ENCODE assay signal across 8 cellular contexts in the genomic region with DNA sequence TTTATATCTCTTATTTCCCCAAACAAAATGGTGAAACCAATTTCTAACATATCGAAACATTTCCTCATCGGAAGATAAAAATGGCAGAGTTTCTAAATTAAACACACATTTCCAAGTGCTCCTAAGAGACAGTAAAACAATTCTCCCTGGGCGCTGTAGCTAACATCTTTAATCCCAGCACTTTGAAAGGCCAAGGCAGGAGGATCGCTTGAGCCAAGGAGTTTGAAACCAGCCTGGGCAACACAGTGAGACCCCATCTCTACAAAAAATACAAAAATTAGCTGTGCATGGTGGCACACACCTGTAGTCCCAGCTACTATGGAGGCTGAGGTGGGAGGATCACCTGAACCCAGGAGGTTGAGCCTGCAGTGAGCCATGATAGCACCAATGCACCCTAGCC. TPM values are rescaled to one million over a fixed set of nuclear protein-coding genes. Genes with fewer than 3 reads are reported as not detected.
DNase-seq lines count a peak whose midpoint lies in the region; ATAC-seq, FAIRE-seq and TF ChIP-seq lines count a peak whose summit lies in the region.
"Not testable (repeated sequence)": the region's sequence is repeated elsewhere in the genome, so short reads cannot be mapped to it uniquely, and the experiment has no call there.

No MANE protein-coding gene starts in this region.

- TF ChIP-seq POLR2A in K562 (conservative IDR thresholded peaks at IDR 0.05): not testable (repeated sequence)

- in situ Hi-C loops in K562 (cut with MboI): not testable (repeated sequence)

- not testable (repeated sequence) for BruUV-seq in K562 (replicated peaks; lab: Mats Ljungman, UMichigan)

- peak overlapping the region in 1 of 4 donors; percentile 35 for H3K4me3 Mint-ChIP-seq in CD4-positive, CD25-positive, alpha-beta regulatory T cell
- H3K4me3 Mint-ChIP-seq in CD4-positive, alpha-beta memory T cell; T-cell; activated CD4-positive, alpha-beta memory T cell treated with anti-CD3 and anti-CD28 coated beads for 36 hours; activated naive CD4-positive, alpha-beta T cell treated with anti-CD3 and anti-CD28 coated beads for 36 hours; naive thymus-derived CD4-positive, alpha-beta T cell; stimulated activated naive CD8-positive, alpha-beta T cell treated with anti-CD3 and anti-CD28 coated beads, Interleukin-15, Interleukin-2, amounts not matched to agents 100 ng/mL and 50 ng/mL, for 24 hours: not testable (repeated sequence)

- not testable (repeated sequence) for ATAC-seq in CD4-positive, CD25-positive, alpha-beta regulatory T cell (ENCODE audit: low read depth in 2 of 2); T-cell (replicated peaks in 1 of 4); K562; naive thymus-derived CD4-positive, alpha-beta T cell

- intact Hi-C loops in CD4-positive, alpha-beta memory T cell (cut with micrococcal nuclease): loop anchor here (2.0 to 5.0 kb wide), 3 partner anchors 15 to 52 kb away; no protein-coding TSS in a partner anchor
- intact Hi-C loops in activated CD4-positive, alpha-beta memory T cell treated with anti-CD3 and anti-CD28 coated beads for 36 hours (cut with micrococcal nuclease): loop anchor here (5.0 kb wide), 2 partner anchors 42 to 182 kb away; no protein-coding TSS in a partner anchor
- intact Hi-C loops in activated naive CD4-positive, alpha-beta T cell treated with anti-CD3 and anti-CD28 coated beads for 36 hours (cut with micrococcal nuclease): loop anchor here (2.0 kb wide), 1 partner anchor 53 kb away; no protein-coding TSS in a partner anchor
- intact Hi-C loops in K562 (cut with micrococcal nuclease): loop anchor here (10.0 kb wide), 1 partner anchor 65 kb away; no protein-coding TSS in a partner anchor
- intact Hi-C loops in naive thymus-derived CD4-positive, alpha-beta T cell (cut with micrococcal nuclease): loop anchor here in 1 of 2 donors (2.0 to 5.0 kb wide), 2 partner anchors 42 to 65 kb away; no protein-coding TSS in a partner anchor

- not testable (repeated sequence) for H3K9me3 ChIP-seq in CD4-positive, CD25-positive, alpha-beta regulatory T cell (ENCODE audit: control insufficient read depth in 2 of 2, low read length in 2 of 2); CD4-positive, alpha-beta memory T cell (ENCODE audit: control insufficient read depth in 1 of 2, low read length in 2 of 2); K562 (replicated peaks; ENCODE audit: control insufficient read depth, insufficient read depth, low read depth, low read length); naive thymus-derived CD4-positive, alpha-beta T cell (ENCODE audit: control insufficient read depth in 2 of 3, low read length in 3 of 3)

- FAIRE-seq in K562 (lab: Jason Lieb, UNC): not testable (repeated sequence)

- peaks cover 47 to 87% (median 71%) of the 10 kb centered on the region in 4 donors for H3K4me1 Mint-ChIP-seq in CD4-positive, CD25-positive, alpha-beta regulatory T cell
- H3K4me1 Mint-ChIP-seq in CD4-positive, alpha-beta memory T cell: peaks cover 64 to 85% (median 72%) of the 10 kb centered on the region in 4 donors
- H3K4me1 Mint-ChIP-seq in T-cell: peaks cover 84 to 88% (median 85%) of the 10 kb centered on the region in 3 donors
- peaks cover 79% of the 10 kb centered on the region for H3K4me1 Mint-ChIP-seq in activated CD4-positive, alpha-beta memory T cell treated with anti-CD3 and anti-CD28 coated beads for 36 hours (ENCODE audit: low read depth)
- H3K4me1 Mint-ChIP-seq in activated naive CD4-positive, alpha-beta T cell treated with anti-CD3 and anti-CD28 coated beads for 36 hours (ENCODE audit: low read depth): peaks cover 80% of the 10 kb centered on the region
- peaks cover 59 to 96% (median 73%) of the 10 kb centered on the region in 7 donors for H3K4me1 Mint-ChIP-seq in naive thymus-derived CD4-positive, alpha-beta T cell
- peaks cover 87% of the 10 kb centered on the region for H3K4me1 Mint-ChIP-seq in stimulated activated naive CD8-positive, alpha-beta T cell treated with anti-CD3 and anti-CD28 coated beads, Interleukin-15, Interleukin-2, amounts not matched to agents 100 ng/mL and 50 ng/mL, for 24 hours (ENCODE audit: low read depth)

- H4K20me1 ChIP-seq in K562 (replicated peaks; ENCODE audit: control insufficient read depth, insufficient read depth, low read length): not testable (repeated sequence)

- H2AFZ ChIP-seq in K562 (ENCODE audit: low read depth, low read length): not testable (repeated sequence)

- not testable (repeated sequence) for H3K27me3 ChIP-seq in CD4-positive, CD25-positive, alpha-beta regulatory T cell (ENCODE audit: control insufficient read depth, insufficient read depth, low read length); CD4-positive, alpha-beta memory T cell (ENCODE audit: insufficient read depth, low read length); K562 (ENCODE audit: control insufficient read depth in 2 of 2, insufficient read depth in 2 of 2, low read length in 2 of 2); naive thymus-derived CD4-positive, alpha-beta T cell (ENCODE audit: control insufficient read depth in 2 of 2, insufficient read depth in 2 of 2, low read length in 2 of 2)

- H3K9me1 ChIP-seq in K562 (ENCODE audit: control insufficient read depth, insufficient read depth, low read length): not testable (repeated sequence)

- not testable (repeated sequence) for H3K9ac ChIP-seq in K562 (ENCODE audit: insufficient read depth in 1 of 2, low read depth in 2 of 2, low read length in 2 of 2)

- H3K79me2 ChIP-seq in K562 (ENCODE audit: control insufficient read depth, insufficient read depth, low read length): peaks cover 98% of the 10 kb centered on the region

- 100% methylated on average over 4 of the region's 4 CpGs for WGBS in K562 (ENCODE audit: insufficient coverage, low coverage, missing lambda C conversion rate)

- DNase-seq in CD4-positive, CD25-positive, alpha-beta regulatory T cell; CD4-positive, alpha-beta memory T cell; T-cell; activated CD4-positive, alpha-beta memory T cell treated with anti-CD3 and anti-CD28 coated beads for 36 hours; activated naive CD4-positive, alpha-beta T cell treated with anti-CD3 and anti-CD28 coated beads for 36 hours; K562 (ENCODE audit: extremely low read depth in 1 of 4, low spot score in 3 of 4); naive thymus-derived CD4-positive, alpha-beta T cell: not testable (repeated sequence)

- peak overlapping the region in 1 of 3 donors; percentile 52 for H3K27ac Mint-ChIP-seq in CD4-positive, CD25-positive, alpha-beta regulatory T cell
- H3K27ac Mint-ChIP-seq in CD4-positive, alpha-beta memory T cell: peak overlapping the region in 5 of 7 donors; percentile 15 to 57 (median 35)
- H3K27ac Mint-ChIP-seq in T-cell: peak overlapping the region; percentile 55 to 80
- peak overlapping the region; percentile 42 for H3K27ac Mint-ChIP-seq in activated CD4-positive, alpha-beta memory T cell treated with anti-CD3 and anti-CD28 coated beads for 36 hours
- H3K27ac Mint-ChIP-seq in activated naive CD4-positive, alpha-beta T cell treated with anti-CD3 and anti-CD28 coated beads for 36 hours: peak overlapping the region; percentile 81
- H3K27ac Mint-ChIP-seq in naive thymus-derived CD4-positive, alpha-beta T cell: peak overlapping the region in 7 of 9 donors; percentile 41 to 98 (median 80)
- peak overlapping the region; percentile 57 for H3K27ac Mint-ChIP-seq in stimulated activated naive CD8-positive, alpha-beta T cell treated with anti-CD3 and anti-CD28 coated beads, Interleukin-15, Interleukin-2, amounts not matched to agents 100 ng/mL and 50 ng/mL, for 24 hours

- H3K36me3 Mint-ChIP-seq in CD4-positive, CD25-positive, alpha-beta regulatory T cell: not testable (repeated sequence)
- H3K36me3 Mint-ChIP-seq in CD4-positive, alpha-beta memory T cell: peaks cover 4 to 11% of the 10 kb centered on the region in 2 donors
- peaks cover 13% of the 10 kb centered on the region for H3K36me3 Mint-ChIP-seq in T-cell
- H3K36me3 Mint-ChIP-seq in activated CD4-positive, alpha-beta memory T cell treated with anti-CD3 and anti-CD28 coated beads for 36 hours: peaks cover 16% of the 10 kb centered on the region
- peaks cover 14% of the 10 kb centered on the region for H3K36me3 Mint-ChIP-seq in activated naive CD4-positive, alpha-beta T cell treated with anti-CD3 and anti-CD28 coated beads for 36 hours (ENCODE audit: low read depth)
- peaks cover 6 to 40% (median 20%) of the 10 kb centered on the region in 5 donors for H3K36me3 Mint-ChIP-seq in naive thymus-derived CD4-positive, alpha-beta T cell
- H3K36me3 Mint-ChIP-seq in stimulated activated naive CD8-positive, alpha-beta T cell treated with anti-CD3 and anti-CD28 coated beads, Interleukin-15, Interleukin-2, amounts not matched to agents 100 ng/mL and 50 ng/mL, for 24 hours (ENCODE audit: low read depth): peaks cover 18% of the 10 kb centered on the region

- H3K9me3 Mint-ChIP-seq in CD4-positive, CD25-positive, alpha-beta regulatory T cell; CD4-positive, alpha-beta memory T cell; activated naive CD4-positive, alpha-beta T cell treated with anti-CD3 and anti-CD28 coated beads for 36 hours; stimulated activated naive CD8-positive, alpha-beta T cell treated with anti-CD3 and anti-CD28 coated beads, Interleukin-15, Interleukin-2, amounts not matched to agents 100 ng/mL and 50 ng/mL, for 24 hours: not testable (repeated sequence)
- peaks cover 0 to 10% (median 2%) of the 10 kb centered on the region in 3 donors for H3K9me3 Mint-ChIP-seq in T-cell
- H3K9me3 Mint-ChIP-seq in activated CD4-positive, alpha-beta memory T cell treated with anti-CD3 and anti-CD28 coated beads for 36 hours: peaks cover 13% of the 10 kb centered on the region
- peaks cover 0 to 37% (median 9%) of the 10 kb centered on the region in 11 donors for H3K9me3 Mint-ChIP-seq in naive thymus-derived CD4-positive, alpha-beta T cell

- not testable (repeated sequence) for TF ChIP-seq EP300 in K562 (IDR thresholded peaks at IDR 0.05; ENCODE audit: low read length)

- not testable (repeated sequence) for H3K4me3 ChIP-seq in CD4-positive, CD25-positive, alpha-beta regulatory T cell (ENCODE audit: low read depth, low read length); CD4-positive, alpha-beta memory T cell (ENCODE audit: low read length in 2 of 2); K562; naive thymus-derived CD4-positive, alpha-beta T cell (ENCODE audit: low read length)

- not testable (repeated sequence) for H3K4me2 ChIP-seq in K562 (ENCODE audit: insufficient read depth, low read length)

- CTCF ChIA-PET in CD4-positive, alpha-beta memory T cell (lab: Charles Lee; ENCODE audit: partially characterized antibody): interaction anchor here (1.3 to 4.8 kb wide), 5 partner anchors 11 to 164 kb away, joined by 3 to 36 read pairs (median 6); a partner anchor contains a TSS
- CTCF ChIA-PET in T-cell (lab: Charles Lee): interaction anchor here (0.6 to 0.7 kb wide), 5 partner anchors 17 to 137 kb away, joined by 3 to 5 read pairs (median 3); no protein-coding TSS in a partner anchor
- CTCF ChIA-PET in activated CD4-positive, alpha-beta memory T cell treated with anti-CD3 and anti-CD28 coated beads for 36 hours (lab: Charles Lee): interaction anchor here (2.2 kb wide), 1 partner anchor 20 kb away, joined by 7 read pairs; a partner anchor contains a TSS
- CTCF ChIA-PET in activated naive CD4-positive, alpha-beta T cell treated with anti-CD3 and anti-CD28 coated beads for 36 hours (lab: Charles Lee): interaction anchor here (1.2 to 1.7 kb wide), 2 partner anchors 13 to 19 kb away, joined by 4 to 8 read pairs; no protein-coding TSS in a partner anchor
- CTCF ChIA-PET in K562 (lab: Yijun Ruan, JAX; ENCODE audit: low intra/inter-chr PET ratio); naive thymus-derived CD4-positive, alpha-beta T cell (lab: Charles Lee): not testable (repeated sequence)

- H3K27ac ChIP-seq in CD4-positive, CD25-positive, alpha-beta regulatory T cell (ENCODE audit: insufficient read depth, low read length, poor library complexity, severe bottlenecking): peak overlapping the region; percentile 41
- not testable (repeated sequence) for H3K27ac ChIP-seq in CD4-positive, alpha-beta memory T cell (ENCODE audit: low read depth, low read length); K562 (ENCODE audit: extremely low read depth, low read depth, low read length)
- peak overlapping the region; percentile 72 for H3K27ac ChIP-seq in naive thymus-derived CD4-positive, alpha-beta T cell (ENCODE audit: low read depth, low read length)

- TF ChIP-seq RAD21 in K562 (CRISPR knock-in tag; conservative IDR thresholded peaks at IDR 0.05 in 1 of 2, IDR thresholded peaks at IDR 0.05 in 1 of 2): not testable (repeated sequence)

- POLR2A ChIA-PET in CD4-positive, alpha-beta memory T cell (lab: Charles Lee; ENCODE audit: partially characterized antibody): interaction anchor here (4.9 kb wide), 1 partner anchor 20 kb away, joined by 81 read pairs; a partner anchor contains a TSS
- POLR2A ChIA-PET in T-cell (lab: Charles Lee) (interaction anchor here (0.6 to 1.3 kb wide), 5 partner anchors 18 to 54 kb away, joined by 3 to 7 read pairs (median 3); a partner anchor contains a TSS), K562 (lab: Yijun Ruan, JAX) (interaction anchor here (1.2 to 2.8 kb wide), 3 partner anchors 10 to 21 kb away, joined by 3 to 16 read pairs (median 3); no protein-coding TSS in a partner anchor)
- POLR2A ChIA-PET in activated CD4-positive, alpha-beta memory T cell treated with anti-CD3 and anti-CD28 coated beads for 36 hours (lab: Charles Lee): interaction anchor here (2.7 kb wide), 1 partner anchor 20 kb away, joined by 18 read pairs; a partner anchor contains a TSS
- POLR2A ChIA-PET in naive thymus-derived CD4-positive, alpha-beta T cell (lab: Charles Lee): interaction anchor here (0.8 to 7.5 kb wide), 4 partner anchors 9 to 19 kb away, joined by 4 to 89 read pairs (median 7); a partner anchor contains a TSS

- H3K27me3 Mint-ChIP-seq in CD4-positive, CD25-positive, alpha-beta regulatory T cell; CD4-positive, alpha-beta memory T cell; T-cell; activated CD4-positive, alpha-beta memory T cell treated with anti-CD3 and anti-CD28 coated beads for 36 hours; activated naive CD4-positive, alpha-beta T cell treated with anti-CD3 and anti-CD28 coated beads for 36 hours (ENCODE audit: low read depth); naive thymus-derived CD4-positive, alpha-beta T cell; stimulated activated naive CD8-positive, alpha-beta T cell treated with anti-CD3 and anti-CD28 coated beads, Interleukin-15, Interleukin-2, amounts not matched to agents 100 ng/mL and 50 ng/mL, for 24 hours: not testable (repeated sequence)

- TF ChIP-seq CTCF in K562 (IDR thresholded peaks at IDR 0.05 in 2 of 3, conservative IDR thresholded peaks at IDR 0.05 in 1 of 3; ENCODE audit: insufficient read depth in 2 of 3, low read depth in 1 of 3, low read length in 3 of 3): not testable (repeated sequence)

- not testable (repeated sequence) for H3K36me3 ChIP-seq in CD4-positive, CD25-positive, alpha-beta regulatory T cell (ENCODE audit: control insufficient read depth, insufficient read depth, low read length); CD4-positive, alpha-beta memory T cell (ENCODE audit: insufficient read depth, low read length); K562 (ENCODE audit: control insufficient read depth, insufficient read depth, low read length); naive thymus-derived CD4-positive, alpha-beta T cell (ENCODE audit: control insufficient read depth in 2 of 3, insufficient read depth in 3 of 3, low read length in 3 of 3)

- peaks cover 53% of the 10 kb centered on the region for H3K4me1 ChIP-seq in CD4-positive, CD25-positive, alpha-beta regulatory T cell (ENCODE audit: control insufficient read depth, insufficient read depth, low read length, poor library complexity, severe bottlenecking)
- H3K4me1 ChIP-seq in CD4-positive, alpha-beta memory T cell (ENCODE audit: insufficient read depth, low read length): peaks cover 88% of the 10 kb centered on the region
- peaks cover 12 to 31% of the 10 kb centered on the region in 2 experiments for H3K4me1 ChIP-seq in K562 (replicated peaks in 1 of 2; ENCODE audit: control insufficient read depth in 2 of 2, insufficient read depth in 2 of 2, low read length in 2 of 2)
- H3K4me1 ChIP-seq in naive thymus-derived CD4-positive, alpha-beta T cell (ENCODE audit: control insufficient read depth in 2 of 2, insufficient read depth in 2 of 2, low read length in 2 of 2): peaks cover 59% of the 10 kb centered on the region in 2 donors

RNA-seq across cellular contexts. Expression of a gene that starts 20.5 kb away (rescaled TPM):
- 120 TPM for total RNA-seq in CD4-positive, CD25-positive, alpha-beta regulatory T cell
- polyA plus RNA-seq in CD4-positive, CD25-positive, alpha-beta regulatory T cell: 10 to 100 TPM; 21.6 to 33.5 (median 24.6) TPM
- 10 to 100 TPM; 66.9 to 67.4 TPM for total RNA-seq in CD4-positive, alpha-beta memory T cell
- polyA plus RNA-seq in CD4-positive, alpha-beta memory T cell: 10 to 100 TPM; 30.5 to 31.5 TPM
- total RNA-seq in T-cell (100 to 1,000 TPM in 1 of 5 donors, 10 to 100 TPM in 4; 56.4 to 114 (median 72.2) TPM), K562 (2014; rRNA removed) (16.8 and 17.5 TPM in 2 replicates), K562 (2014; rRNA removed; fragmentation: Illumina TruSeq; extraction: Trizol) (33.0 and 40.7 TPM in 2 replicates), K562 (2015; rRNA removed; fragmentation: Illumina TruSeq; extraction: Trizol) (32.5 and 39.3 TPM in 2 replicates), K562 (2021) (21.1 and 24.6 TPM in 2 replicates)
- total RNA-seq in activated CD4-positive, alpha-beta memory T cell treated with anti-CD3 and anti-CD28 coated beads for 36 hours: 10 to 100 TPM; 34.5 to 35.7 TPM
- total RNA-seq in activated naive CD4-positive, alpha-beta T cell treated with anti-CD3 and anti-CD28 coated beads for 36 hours: 10 to 100 TPM; 41.4 to 45.8 TPM
- 65.9 and 172 TPM in 2 replicates for total RNA-seq in K562 (2011; cell fraction: chromatin; rRNA removed; ENCODE audit: low replicate concordance)
- 32.7 and 54.6 TPM in 2 replicates for total RNA-seq in K562 (2011; cell fraction: nucleolus; rRNA removed)
- total RNA-seq in K562 (2011; cell fraction: nucleoplasm; rRNA removed): 69.6 and 109 TPM in 2 replicates
- polyA plus RNA-seq in K562 (2011; rRNA removed) (18.6 and 21.6 TPM in 2 replicates), K562 (2014; fragmentation: Illumina TruSeq; extraction: Trizol) (27.8 and 35.1 TPM in 2 replicates), K562 (2014; fragmentation: Nextera tagmentation; extraction: Ambion mirVana) (1 to 10 TPM; 4.8 to 5.4 TPM), K562 (2014; rRNA removed) (12.9 and 13.9 TPM in 2 replicates)
- 5.4 and 12.0 TPM in 2 replicates for polyA plus RNA-seq in K562 (2011; cell fraction: cytosol; rRNA removed)
- polyA plus RNA-seq in K562 (2011; cell fraction: nucleus; rRNA removed): 18.3 and 30.3 TPM in 2 replicates
- polyA plus RNA-seq in K562 (2012): 13.1 and 14.2 TPM in 2 replicates
- 80.0 and 84.5 TPM in 2 replicates for polyA minus RNA-seq in K562 (2011; rRNA and poly(A)+ RNA removed)
- polyA minus RNA-seq in K562 (2011; cell fraction: cytosol; rRNA and poly(A)+ RNA removed): 20.4 and 29.0 TPM in 2 replicates
- polyA minus RNA-seq in K562 (2011; cell fraction: nucleus; rRNA and poly(A)+ RNA removed): 45.0 and 95.5 TPM in 2 replicates
- 100 to 1,000 TPM in 2 of 5 experiments, 10 to 100 TPM in 3; 39.7 to 112 (median 67.9) TPM for total RNA-seq in naive thymus-derived CD4-positive, alpha-beta T cell
- polyA plus RNA-seq in naive thymus-derived CD4-positive, alpha-beta T cell: 10 to 100 TPM; 30.0 to 50.8 TPM
